ENCODE assay signal across 27 cellular contexts in the genomic region with DNA sequence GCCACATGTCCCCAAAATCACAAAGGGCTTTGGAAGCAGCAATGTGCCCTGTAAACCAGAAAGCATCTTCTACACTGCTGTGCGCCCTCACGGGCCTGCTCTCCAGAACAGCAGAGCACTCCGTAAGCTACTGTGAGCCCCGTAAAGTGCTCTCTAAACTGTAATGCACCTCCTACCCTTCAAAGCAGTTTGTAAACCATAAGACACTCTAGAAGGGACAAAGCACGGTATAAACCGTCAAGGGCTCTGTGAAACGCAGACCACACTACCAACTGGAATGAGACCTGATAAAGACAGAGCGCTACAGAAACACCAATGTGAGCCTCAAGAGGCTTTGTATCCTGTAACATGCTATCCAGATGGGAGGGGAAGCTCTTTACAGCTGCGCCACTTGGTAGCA. TPM values are rescaled to one million over a fixed set of nuclear protein-coding genes. Genes with fewer than 3 reads are reported as not detected.
DNase-seq lines count a peak whose midpoint lies in the region; ATAC-seq, FAIRE-seq and TF ChIP-seq lines count a peak whose summit lies in the region.
"Had no signal": no experiment of that assay in that cellular context is flagged by ENCODE, and none has a peak within 500 bp of the region (broad histone marks: within the 10 kb centered on the region; RNA-seq: fewer than 3 reads in every experiment).

No MANE protein-coding gene starts in this region.

- H2BK15ac ChIP-seq in H1 (ENCODE audit: low read length): no peak overlapping the region

- TF ChIP-seq EP300 in SK-N-SH (IDR thresholded peaks at IDR 0.05; ENCODE audit: borderline replicate concordance in 1 of 2, low read depth in 1 of 2, low read length in 1 of 2): no peak
- TF ChIP-seq EP300 in H1 (IDR thresholded peaks at IDR 0.05; ENCODE audit: borderline replicate concordance in 1 of 2, low read depth in 2 of 2, low read length in 2 of 2): no peak
- TF ChIP-seq EP300 in stomach (IDR thresholded peaks at IDR 0.05): no peak

- H3K9me2 ChIP-seq in SK-N-SH: no peaks in the 10 kb centered on the region

- H2AK5ac ChIP-seq in H1 (ENCODE audit: low read depth, low read length): no peak overlapping the region

- DNase-seq in SK-N-SH: peak; percentile 4
- peak; percentile 26 for DNase-seq in H7
- DNase-seq in H1 (ENCODE audit: low read depth in 1 of 2, low spot score in 2 of 2): no peak
- peak; percentile 31 for DNase-seq in osteoblast (ENCODE audit: insufficient read length, low spot score, missing footprints)
- DNase-seq in HT-29 (ENCODE audit: low spot score): no peak
- DNase-seq in stomach: no peak
- DNase-seq: DMS53, EL, GF-D8, KG1, MV-4-11, NCI-H1105 treated with DMSO at 0.1 percent for 48 hours, NCI-H2029 treated with DMSO at 0.1 percent for 48 hours, NCI-H2171 treated with DMSO at 0.1 percent for 48 hours, NCI-H446, NCI-H526 treated with DMSO at 0.1 percent for 48 hours, SHP77 had no signal

- H2BK120ac ChIP-seq in H1 (replicated peaks; ENCODE audit: low read depth, low read length): no peak overlapping the region

- H2BK20ac ChIP-seq in H1 (ENCODE audit: low read length): no peak overlapping the region

- H2BK5ac ChIP-seq in H1 (ENCODE audit: low read depth, low read length): no peak overlapping the region

- no peak overlapping the region for H3K27ac ChIP-seq in SK-N-SH (ENCODE audit: low read depth in 2 of 2, low read length in 1 of 2)
- no peak overlapping the region for H3K27ac ChIP-seq in H1 (ENCODE audit: low read depth, low read length)
- no peak overlapping the region for H3K27ac ChIP-seq in osteoblast (ENCODE audit: low read depth, low read length)
- no peak overlapping the region for H3K27ac ChIP-seq in stomach
- H3K27ac ChIP-seq: HL-60 had no signal

- TF ChIP-seq RAD21 in SK-N-SH (IDR thresholded peaks at IDR 0.05; ENCODE audit: low read length) (no peak), H1 (IDR thresholded peaks at IDR 0.05 in 1 of 2, conservative IDR thresholded peaks at IDR 0.05 in 1 of 2; ENCODE audit: low read depth in 2 of 2, low read length in 2 of 2) (no peak)

- no peaks in the 10 kb centered on the region for H3K23me2 ChIP-seq in H1 (ENCODE audit: low read depth, low read length)

- no peak overlapping the region for H4K5ac ChIP-seq in H1 (ENCODE audit: insufficient read length, low read depth, low read length)

- 0 out of 2 replicates have a peak overlapping the region, but pooled peaks have one; percentile 39 for H2BK12ac ChIP-seq in H1 (ENCODE audit: low read depth, low read length)

- no peak overlapping the region for H3K14ac ChIP-seq in H1 (ENCODE audit: insufficient read length)

- H3K9me3 ChIP-seq in SK-N-SH (no peaks in the 10 kb centered on the region), H1 (ENCODE audit: insufficient read depth in 2 of 2, low read depth in 1 of 2, low read length in 1 of 2) (no peaks in the 10 kb centered on the region), osteoblast (ENCODE audit: low read depth, low read length) (no peaks in the 10 kb centered on the region), stomach (no peaks in the 10 kb centered on the region)
- H3K9me3 ChIP-seq: HAP-1 had no signal

- no peaks in the 10 kb centered on the region for H3K79me1 ChIP-seq in H1 (ENCODE audit: low read depth, low read length)

- WGBS in SK-N-SH (ENCODE audit: low lambda C conversion rate): 79% methylated on average over 8 of the region's 9 CpGs
- 86% methylated on average over 8 of the region's 9 CpGs; no CpG with 5 or more reads in 1 of the 2 experiments for WGBS in H1 (ENCODE audit: extremely low coverage in 1 of 2, insufficient coverage in 1 of 2, insufficient read length in 1 of 2, insufficient replicate concordance in 2 of 2, low coverage in 1 of 2, low lambda C conversion rate in 2 of 2, missing lambda C conversion rate in 1 of 2), 2 experiments
- WGBS in stomach, 5 donors: 77 to 85% (median 82%) methylated on average over 9 of the region's 9 CpGs

- H4K8ac ChIP-seq in H1 (ENCODE audit: extremely low read depth, insufficient read depth, low read length): no peak overlapping the region

- ATAC-seq in SK-N-SH treated with all-trans-retinoic acid at 6 μM for 48 hours (no peak), HG02759 (IDR thresholded peaks at IDR 0.05; ENCODE audit: unreplicated experiment) (no peak)

- no peak overlapping the region for H3K9ac ChIP-seq in SK-N-SH
- no peak overlapping the region for H3K9ac ChIP-seq in H1 (replicated peaks in 1 of 4; ENCODE audit: extremely low read depth in 1 of 4, low read depth in 3 of 4, low read length in 3 of 4)

- H3K23ac ChIP-seq in H1 (ENCODE audit: insufficient read length): no peak overlapping the region

- TF ChIP-seq CTCF in SK-N-SH (IDR thresholded peaks at IDR 0.05): no peak
- TF ChIP-seq CTCF in H1 (IDR thresholded peaks at IDR 0.05; ENCODE audit: control extremely low read depth in 1 of 3, insufficient read depth in 1 of 3, low read depth in 1 of 3, low read length in 3 of 3): no peak
- TF ChIP-seq CTCF in osteoblast (IDR thresholded peaks at IDR 0.05; ENCODE audit: extremely low read depth, low read depth, low read length): no peak
- TF ChIP-seq CTCF in stomach (IDR thresholded peaks at IDR 0.05): no peak

- H3K4me3 ChIP-seq in SK-N-SH (ENCODE audit: low read depth in 2 of 2, low read length in 1 of 2) (no peak overlapping the region), H7 (ENCODE audit: insufficient read depth, low read depth, low read length) (no peak overlapping the region), H1 (ENCODE audit: extremely low read depth in 1 of 4, insufficient read depth in 2 of 4, low read depth in 3 of 4, low read length in 4 of 4) (no peak overlapping the region), osteoblast (ENCODE audit: insufficient read depth, low read length) (no peak overlapping the region), stomach (no peak overlapping the region)
- H3K4me3 ChIP-seq: HAP-1 had no signal

- no peak overlapping the region for H2AFZ ChIP-seq in SK-N-SH (ENCODE audit: low read depth)
- H2AFZ ChIP-seq in H1 (ENCODE audit: low read length): no peak overlapping the region
- H2AFZ ChIP-seq in osteoblast (ENCODE audit: low read length): no peak overlapping the region

- no peak for FAIRE-seq in H1 (lab: Jason Lieb, UNC)
- FAIRE-seq: D721Med, GM19239 had no signal

- H3K18ac ChIP-seq in H1 (ENCODE audit: extremely low read depth, low read length): no peak overlapping the region

- no peak overlapping the region for H3K56ac ChIP-seq in H1 (replicated peaks; ENCODE audit: insufficient read length, low read depth, low read length)

- POLR2A ChIA-PET in SK-N-SH (lab: Yijun Ruan, JAX): no interaction called here
- POLR2A ChIA-PET in H1 (lab: Charles Lee; ENCODE audit: partially characterized antibody): interaction anchor here (0.6 kb wide), 1 partner anchor 98 kb away, joined by 3 read pairs; no protein-coding TSS in a partner anchor

- H3K79me2 ChIP-seq in SK-N-SH (ENCODE audit: insufficient read depth) (no peaks in the 10 kb centered on the region), H1 (ENCODE audit: control insufficient read depth in 1 of 2, insufficient read depth in 2 of 2, low read length in 2 of 2) (no peaks in the 10 kb centered on the region), osteoblast (ENCODE audit: insufficient read depth, low read length) (no peaks in the 10 kb centered on the region)

- no peak overlapping the region for H3K4ac ChIP-seq in H1 (replicated peaks; ENCODE audit: insufficient read length, low read depth, low read length)

- TF ChIP-seq POLR2A in H1 (IDR thresholded peaks at IDR 0.05; ENCODE audit: control extremely low read depth in 1 of 2, low read depth in 2 of 2, low read length in 2 of 2): no peak
- TF ChIP-seq POLR2A in stomach (IDR thresholded peaks at IDR 0.05): no peak

- H3K27me3 ChIP-seq in SK-N-SH (ENCODE audit: insufficient read depth): no peaks in the 10 kb centered on the region
- no peaks in the 10 kb centered on the region for H3K27me3 ChIP-seq in H7 (ENCODE audit: control insufficient read depth, insufficient read depth, low read length)
- no peaks in the 10 kb centered on the region for H3K27me3 ChIP-seq in H1 (replicated peaks in 1 of 4; ENCODE audit: control insufficient read depth in 3 of 4, extremely low read depth in 1 of 4, insufficient read depth in 3 of 4, low read length in 3 of 4)
- no peaks in the 10 kb centered on the region for H3K27me3 ChIP-seq in osteoblast (ENCODE audit: insufficient read depth, low read length)
- H3K27me3 ChIP-seq in stomach: no peaks in the 10 kb centered on the region

- peaks cover 0 to 6% of the 10 kb centered on the region in 2 experiments; a peak in 1 of 4 replicates for H3K4me1 ChIP-seq in SK-N-SH (ENCODE audit: control insufficient read depth in 1 of 2, insufficient read depth in 2 of 2, low read depth in 1 of 2, low read length in 1 of 2)
- peaks cover 0 to 3% (median 1%) of the 10 kb centered on the region in 4 experiments; a peak in 5 of 7 replicates for H3K4me1 ChIP-seq in H1 (replicated peaks in 1 of 4; ENCODE audit: control insufficient read depth in 3 of 4, insufficient read depth in 4 of 4, low read length in 3 of 4)
- no peaks in the 10 kb centered on the region for H3K4me1 ChIP-seq in osteoblast (ENCODE audit: insufficient read depth, low read length)
- H3K4me1 ChIP-seq in stomach: no peaks in the 10 kb centered on the region
- H3K4me1 ChIP-seq: HAP-1 had no signal

- CTCF ChIA-PET in SK-N-SH (lab: Yijun Ruan, JAX): interaction anchor here (0.9 to 3.9 kb wide), 3 partner anchors 11 to 153 kb away, joined by 3 to 19 read pairs (median 6); no protein-coding TSS in a partner anchor
- CTCF ChIA-PET in H1 (lab: Charles Lee; ENCODE audit: partially characterized antibody): interaction anchor here (1.0 to 2.2 kb wide), 5 partner anchors 11 to 154 kb away, joined by 3 to 7 read pairs (median 3); no protein-coding TSS in a partner anchor

- H3F3A ChIP-seq in SK-N-SH (replicated peaks; ENCODE audit: insufficient read depth): no peaks in the 10 kb centered on the region

- H3K4me2 ChIP-seq in SK-N-SH (no peak overlapping the region), H1 (ENCODE audit: insufficient read depth in 1 of 2, low read depth in 2 of 2, low read length in 2 of 2) (no peak overlapping the region), osteoblast (ENCODE audit: insufficient read depth, low read length) (no peak overlapping the region)

- intact Hi-C loops in stomach (cut with DNase I; ENCODE audit: low total_unique reads): no loop called here

- no peak overlapping the region for H4K91ac ChIP-seq in H1 (replicated peaks; ENCODE audit: insufficient read length, low read length)

- H3K36me3 ChIP-seq in SK-N-SH (replicated peaks in 1 of 2; ENCODE audit: control insufficient read depth in 1 of 2, insufficient read depth in 2 of 2, low read length in 1 of 2) (no peaks in the 10 kb centered on the region), H7 (replicated peaks; ENCODE audit: control insufficient read depth, insufficient read depth, low read length) (no peaks in the 10 kb centered on the region), H1 (ENCODE audit: control insufficient read depth in 2 of 4, insufficient read depth in 4 of 4, low read length in 3 of 4) (no peaks in the 10 kb centered on the region), osteoblast (ENCODE audit: insufficient read depth, low read length) (no peaks in the 10 kb centered on the region), stomach (no peaks in the 10 kb centered on the region)
- H3K36me3 ChIP-seq: HAP-1 had no signal

- no peaks in the 10 kb centered on the region for H4K20me1 ChIP-seq in SK-N-SH (ENCODE audit: insufficient read depth)
- no peaks in the 10 kb centered on the region for H4K20me1 ChIP-seq in H1 (replicated peaks in 1 of 2; ENCODE audit: control insufficient read depth in 1 of 2, insufficient read depth in 2 of 2, low read length in 2 of 2)
- no peaks in the 10 kb centered on the region for H4K20me1 ChIP-seq in osteoblast (ENCODE audit: insufficient read depth, low read length)

RNA-seq across cellular contexts. Expression of a gene that starts 51.1 kb away (rescaled TPM):
- polyA plus RNA-seq in SK-N-SH (2012; rRNA removed): not detected in 2 replicates
- polyA plus RNA-seq in SK-N-SH (2012; cell fraction: cytosol; rRNA removed): 0.01 TPM in 1 of 2 replicates, not detected in the other
- not detected in 2 replicates for polyA plus RNA-seq in SK-N-SH (2012; cell fraction: nucleus; rRNA removed)
- total RNA-seq in H7 (2014; rRNA removed; shearing (Covaris generic)): 19.8 and 25.8 TPM in 2 replicates
- total RNA-seq in H1 (2021; fragmentation: NEBNext Ultra II Directional; extraction: Animal tissue kit (Norgen Biotek cat#: 25700)): 14.3 and 15.3 TPM in 2 replicates
- 4.7 and 6.0 TPM in 2 replicates for polyA plus RNA-seq in H1 (2011; rRNA removed)
- polyA plus RNA-seq in H1 (2011; cell fraction: cytosol; rRNA removed): 6.1 TPM
- polyA plus RNA-seq in H1 (2011; cell fraction: nucleus; rRNA removed): 8.1 TPM
- polyA plus RNA-seq in H1 (2012, experiment 1 of 2): 6.0 to 11.3 TPM (median 8.8 TPM) in 4 replicates
- polyA plus RNA-seq in H1 (2012, experiment 2 of 2): 4.3 TPM
- 9.0 TPM for polyA plus RNA-seq in H1 (2013, experiment 1 of 2)
- polyA plus RNA-seq in H1 (2013, experiment 2 of 2): 9.6 TPM
- 9.0 and 9.7 TPM in 2 replicates for polyA minus RNA-seq in H1 (2011; rRNA and poly(A)+ RNA removed)
- polyA minus RNA-seq in H1 (2011; cell fraction: cytosol; rRNA and poly(A)+ RNA removed): 6.8 TPM
- polyA minus RNA-seq in H1 (2011; cell fraction: nucleus; rRNA and poly(A)+ RNA removed): 7.9 TPM
- under 0.01 TPM in 2 replicates for total RNA-seq in osteoblast
- not detected in 2 replicates for total RNA-seq in HT-29 (2014; rRNA removed; shearing (Covaris generic))
- 10 to 100 TPM in 3 of 5 donors, 1 to 10 TPM in 2; 1.2 to 34.1 (median 13.3) TPM for total RNA-seq in stomach
- 1 to 10 TPM; 2.7 to 9.5 (median 8.5) TPM for polyA plus RNA-seq in stomach
- total RNA-seq: A172, HT1080 had no signal
- polyA plus RNA-seq: AG04450, CD14-positive monocyte had no signal

Comparison
In these comparisons a context has a peak if more than half of its experiments do, and no peak if none do; other contexts are left out.
1. DNase-seq: peak in SK-N-SH (single experiment), H7 (single experiment) and osteoblast (single experiment); none in H1 (0 of 2), HT-29 (single experiment) and stomach (single experiment).